Comparison of ENCODE assay signal across 6 cellular contexts in the genomic region with DNA sequence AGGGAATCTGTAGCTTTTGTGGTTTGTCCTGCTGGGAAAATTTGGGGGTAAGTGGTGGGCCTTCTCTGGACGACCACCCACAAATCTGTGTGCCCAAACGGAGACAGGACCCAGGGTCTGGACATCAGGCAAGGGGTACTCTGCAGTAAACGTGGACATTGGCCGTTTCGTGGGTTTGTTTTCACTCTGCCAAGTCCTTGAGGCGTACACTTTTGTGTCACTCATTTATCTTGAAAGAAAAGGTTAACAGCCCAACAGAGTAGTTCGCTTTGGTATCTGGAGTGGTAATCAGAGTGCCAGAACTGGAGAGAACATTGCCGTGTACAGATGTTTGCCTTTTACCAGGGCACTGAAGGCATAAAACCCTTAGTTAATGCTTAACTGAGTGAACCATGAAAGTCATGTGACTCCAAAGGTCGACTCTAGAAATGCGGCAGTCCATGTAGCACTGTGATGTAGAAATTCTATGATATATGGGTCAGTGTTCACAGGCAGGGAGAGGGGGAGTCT. TPM values are rescaled to one million over a fixed set of nuclear protein-coding genes. Genes with fewer than 3 reads are reported as not detected.
DNase-seq lines count a peak whose midpoint lies in the region; ATAC-seq lines count a peak whose summit lies in the region.

No MANE protein-coding gene starts in this region.

- H3K4me2 ChIP-seq in GM23248 (ENCODE audit: unreplicated experiment), result peak overlapping the region; percentile 94

- H3K9ac ChIP-seq in GM23248, result peak overlapping the region; percentile 89

- H3K36me3 Mint-ChIP-seq in T-helper 17 cell (ENCODE audit: low read depth), result no peaks in the 10 kb centered on the region

- ATAC-seq in T-helper 17 cell, result peak; percentile 16
- no peak for ATAC-seq in GM19351 (IDR thresholded peaks at IDR 0.05; ENCODE audit: unreplicated experiment)
- ATAC-seq in HG03045 (IDR thresholded peaks at IDR 0.05; ENCODE audit: unreplicated experiment), result no peak
- ATAC-seq in GM21515 (IDR thresholded peaks at IDR 0.05; ENCODE audit: unreplicated experiment), result no peak

- peak overlapping the region; percentile 82 for H3K27ac ChIP-seq in GM23248

- H2AFZ ChIP-seq in GM23248, result peak overlapping the region; percentile 75

- DNase-seq in GM23248, result peak; percentile 50
- no peak for DNase-seq in T-helper 17 cell
- DNase-seq in kidney tubule cell (ENCODE audit: low spot score), result peak; percentile 80

- H3K27me3 Mint-ChIP-seq in T-helper 17 cell, result no peaks in the 10 kb centered on the region

- in situ Hi-C loops in GM23248 (cut with MboI), result no loop called here

- no peaks in the 10 kb centered on the region for H3K27me3 ChIP-seq in GM23248 (replicated peaks; ENCODE audit: insufficient read depth)

- H3K4me3 Mint-ChIP-seq in T-helper 17 cell, result peak overlapping the region; percentile 92

- H3K36me3 ChIP-seq in GM23248 (ENCODE audit: low read depth), result peaks cover 3% of the 10 kb centered on the region; the same call in 1 of the 2 replicates

- no peaks in the 10 kb centered on the region for H3K9me2 ChIP-seq in GM23248 (ENCODE audit: insufficient read depth)

- peaks cover 64% of the 10 kb centered on the region for H3K79me2 ChIP-seq in GM23248 (ENCODE audit: insufficient read depth)

- H4K20me1 ChIP-seq in GM23248 (ENCODE audit: insufficient read depth), result peaks cover 3% of the 10 kb centered on the region; the same call in 1 of the 2 replicates

- WGBS in GM23248 (ENCODE audit: low coverage in 1 of 2, low lambda C conversion rate in 2 of 2, missing lambda C conversion rate in 2 of 2), 2 experiments, result 4 to 6% methylated on average over 10 of the region's 10 CpGs

- peaks cover 33% of the 10 kb centered on the region for H3K4me1 Mint-ChIP-seq in T-helper 17 cell

- H3K9me3 ChIP-seq in GM23248 (ENCODE audit: low read depth) (no peaks in the 10 kb centered on the region), T-helper 17 cell (ENCODE audit: control insufficient read depth, low read length, poor library complexity, severe bottlenecking) (no peaks in the 10 kb centered on the region)

- H3K27ac Mint-ChIP-seq in T-helper 17 cell, result peak overlapping the region; percentile 97

- H3F3A ChIP-seq in GM23248 (ENCODE audit: insufficient read depth), result peaks cover 27% of the 10 kb centered on the region

- H3K4me3 ChIP-seq in GM23248, result peak overlapping the region; percentile 90

- H3K4me1 ChIP-seq in GM23248 (ENCODE audit: insufficient read depth), result peaks cover 26% of the 10 kb centered on the region

RNA-seq across cellular contexts. Expression of a gene that starts 15.4 kb away (rescaled TPM):
- 11.2 and 14.4 TPM in 2 replicates for total RNA-seq in GM23248 (2014; rRNA removed; shearing (Covaris generic))
- polyA plus RNA-seq in GM23248 (2016; fragmentation: Nextera tagmentation; extraction: Ambion mirVana), result 49.4 and 51.3 TPM in 2 replicates
- total RNA-seq in T-helper 17 cell, result 10 to 100 TPM; 34.8 to 44.5 TPM

RNA-seq across cellular contexts. Expression of a gene that starts 15.6 kb away (rescaled TPM):
- total RNA-seq in GM23248 (2014; rRNA removed; shearing (Covaris generic)), result 3.2 TPM in 2 replicates
- 1.8 and 2.2 TPM in 2 replicates for polyA plus RNA-seq in GM23248 (2016; fragmentation: Nextera tagmentation; extraction: Ambion mirVana)
- 1 to 10 TPM; 3.0 to 3.2 TPM for total RNA-seq in T-helper 17 cell

RNA-seq across cellular contexts. Expression of a gene that starts 36.4 kb away (rescaled TPM):
- not detected in 2 replicates for total RNA-seq in GM23248 (2014; rRNA removed; shearing (Covaris generic))
- not detected in 2 replicates for polyA plus RNA-seq in GM23248 (2016; fragmentation: Nextera tagmentation; extraction: Ambion mirVana)
- not detected for total RNA-seq in T-helper 17 cell

RNA-seq across cellular contexts. Expression of a gene that starts 41.9 kb away (rescaled TPM):
- 19.3 and 28.5 TPM in 2 replicates for total RNA-seq in GM23248 (2014; rRNA removed; shearing (Covaris generic))
- 33.3 and 37.8 TPM in 2 replicates for polyA plus RNA-seq in GM23248 (2016; fragmentation: Nextera tagmentation; extraction: Ambion mirVana)
- 10 to 100 TPM; 10.7 to 19.0 TPM for total RNA-seq in T-helper 17 cell

RNA-seq across cellular contexts. Expression of a gene that starts 57.9 kb away (rescaled TPM):
- 7.1 and 10.4 TPM in 2 replicates for total RNA-seq in GM23248 (2014; rRNA removed; shearing (Covaris generic))
- polyA plus RNA-seq in GM23248 (2016; fragmentation: Nextera tagmentation; extraction: Ambion mirVana), result 8.2 and 9.1 TPM in 2 replicates
- 1 to 10 TPM; 4.4 to 5.4 TPM for total RNA-seq in T-helper 17 cell

Comparison
In these comparisons a context has a peak if more than half of its experiments do, and no peak if none do; other contexts are left out.
1. DNase-seq: peak in GM23248 (single experiment) and kidney tubule cell (single experiment); none in T-helper 17 cell (0 of 3).